Comparison of ENCODE assay signal across 8 cellular contexts in the genomic region with DNA sequence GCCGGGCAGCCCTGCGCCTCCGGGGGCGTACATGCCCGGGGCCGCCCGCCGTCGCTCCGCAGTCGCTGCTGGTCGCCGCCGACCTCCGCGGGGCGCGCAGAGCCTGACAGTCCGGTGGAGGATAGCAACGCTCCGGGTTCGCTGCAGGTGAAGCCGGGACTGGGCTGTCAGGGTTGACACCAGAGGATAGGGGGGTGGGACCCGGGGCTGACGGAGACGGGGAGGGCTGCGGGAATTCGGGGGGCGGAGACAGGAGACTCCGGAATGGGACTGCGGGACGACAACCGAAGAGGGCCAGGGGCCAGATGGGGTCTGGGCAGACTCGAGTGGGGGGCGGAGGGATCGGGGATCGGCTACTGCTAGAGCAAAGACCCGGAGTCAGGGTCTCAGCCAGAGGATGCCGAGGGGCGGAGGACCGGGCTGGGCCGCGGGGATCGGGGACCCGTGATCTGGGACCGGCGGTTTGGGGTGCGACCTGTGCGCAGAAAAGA. TPM values are rescaled to one million over a fixed set of nuclear protein-coding genes. Genes with fewer than 3 reads are reported as not detected.
DNase-seq lines count a peak whose midpoint lies in the region; ATAC-seq and TF ChIP-seq lines count a peak whose summit lies in the region.

No MANE protein-coding gene starts in this region.

- H3K9me3 ChIP-seq in SJSA1 (replicated peaks): no peaks in the 10 kb centered on the region
- no peaks in the 10 kb centered on the region for H3K9me3 ChIP-seq in breast epithelium

- H3K4me1 ChIP-seq in SJSA1 (replicated peaks): peaks cover 30% of the 10 kb centered on the region
- H3K4me1 ChIP-seq in breast epithelium: peaks cover 8 to 22% of the 10 kb centered on the region in 2 donors

- H3K4me3 ChIP-seq in SJSA1: peak overlapping the region; percentile 87
- H3K4me3 ChIP-seq in breast epithelium: peak overlapping the region; percentile 93 to 99 (median 97)

- peak; percentile 6 for ATAC-seq in HG02970 (IDR thresholded peaks at IDR 0.05; ENCODE audit: low FRiP score, unreplicated experiment)

- peak overlapping the region; percentile 67 for H3K27ac ChIP-seq in SJSA1
- peak overlapping the region; percentile 91 to 95 for H3K27ac ChIP-seq in breast epithelium

- no peak for TF ChIP-seq POLR2A in breast epithelium (IDR thresholded peaks at IDR 0.05)

- H3K36me3 ChIP-seq in SJSA1: peaks cover 66% of the 10 kb centered on the region
- no peaks in the 10 kb centered on the region for H3K36me3 ChIP-seq in breast epithelium

- DNase-seq in NCI-H748 (lab: John Stamatoyannopoulos, UW; ENCODE audit: unreplicated experiment) (peak; percentile 23), NCI-H748 treated with DMSO at 0.1 percent for 48 hours (lab: John Stamatoyannopoulos, UW) (no peak), SJSA1 (ENCODE audit: low read depth in 1 of 2, low spot score in 2 of 2) (peak in 1 of 2 experiments; percentile 56), breast epithelium (ENCODE audit: low spot score in 2 of 2) (peak in 1 of 2 donors; percentile 67), islet precursor cell (peak; percentile 64), GF-D8 (lab: John Stamatoyannopoulos, UW) (no peak)
- DNase-seq in stimulated activated CD8-positive, alpha-beta memory T cell treated with anti-CD3 and anti-CD28 coated beads, Interleukin-15, amount 100 ng/mL, for 1 hour (ENCODE audit: low read depth): peak; percentile 13

- H3K27me3 ChIP-seq in SJSA1 (replicated peaks) (no peaks in the 10 kb centered on the region), breast epithelium (no peaks in the 10 kb centered on the region)

- intact Hi-C loops in breast epithelium (cut with DNase I; ENCODE audit: low total_unique reads): no loop called here

- TF ChIP-seq CTCF in breast epithelium (IDR thresholded peaks at IDR 0.05): peak in 1 of 3 donors; percentile 7

RNA-seq across cellular contexts. Expression of gene TMEM127, which starts 0.4 kb away (rescaled TPM):
- total RNA-seq in SJSA1 (2014; rRNA removed; shearing (Covaris generic)): 24.3 and 25.1 TPM in 2 replicates
- total RNA-seq in breast epithelium: 10 to 100 TPM; 31.1 to 44.5 (median 35.2) TPM

RNA-seq across cellular contexts. Expression of gene CIAO1, which starts 0.6 kb away (rescaled TPM):
- total RNA-seq in SJSA1 (2014; rRNA removed; shearing (Covaris generic)): 86.9 and 88.2 TPM in 2 replicates
- 100 to 1,000 TPM; 119 to 131 (median 127) TPM for total RNA-seq in breast epithelium

RNA-seq across cellular contexts. Expression of gene SNRNP200, which starts 40.0 kb away (rescaled TPM):
- total RNA-seq in SJSA1 (2014; rRNA removed; shearing (Covaris generic)): 29.9 and 33.1 TPM in 2 replicates
- 100 to 1,000 TPM in 2 of 3 donors, 10 to 100 TPM in 1; 99.4 to 111 (median 109) TPM for total RNA-seq in breast epithelium

RNA-seq across cellular contexts. Expression of gene STARD7, which starts 56.8 kb away (rescaled TPM):
- 148 and 188 TPM in 2 replicates for total RNA-seq in SJSA1 (2014; rRNA removed; shearing (Covaris generic))
- total RNA-seq in breast epithelium: 100 to 1,000 TPM in 1 of 3 donors, 10 to 100 TPM in 2; 84.9 to 133 (median 96.3) TPM

RNA-seq across cellular contexts. Expression of gene ITPRIPL1, which starts 59.7 kb away (rescaled TPM):
- total RNA-seq in SJSA1 (2014; rRNA removed; shearing (Covaris generic)): 0.50 and 0.55 TPM in 2 replicates
- 10 to 100 TPM in 1 of 3 donors, 1 to 10 TPM in 1, under 1 TPM in 1; 0.64 to 11.1 (median 6.9) TPM for total RNA-seq in breast epithelium

Comparison
In these comparisons a context has a peak if more than half of its experiments do, and no peak if none do; other contexts are left out.
1. DNase-seq: peak in NCI-H748 (single experiment), islet precursor cell (single experiment) and stimulated activated CD8-positive, alpha-beta memory T cell treated with anti-CD3 and anti-CD28 coated beads, Interleukin-15, amount 100 ng/mL, for 1 hour (single experiment); none in NCI-H748 treated with DMSO at 0.1 percent for 48 hours (single experiment) and GF-D8 (single experiment).